ENCODE assay signal across 1 cellular context in the genomic region with DNA sequence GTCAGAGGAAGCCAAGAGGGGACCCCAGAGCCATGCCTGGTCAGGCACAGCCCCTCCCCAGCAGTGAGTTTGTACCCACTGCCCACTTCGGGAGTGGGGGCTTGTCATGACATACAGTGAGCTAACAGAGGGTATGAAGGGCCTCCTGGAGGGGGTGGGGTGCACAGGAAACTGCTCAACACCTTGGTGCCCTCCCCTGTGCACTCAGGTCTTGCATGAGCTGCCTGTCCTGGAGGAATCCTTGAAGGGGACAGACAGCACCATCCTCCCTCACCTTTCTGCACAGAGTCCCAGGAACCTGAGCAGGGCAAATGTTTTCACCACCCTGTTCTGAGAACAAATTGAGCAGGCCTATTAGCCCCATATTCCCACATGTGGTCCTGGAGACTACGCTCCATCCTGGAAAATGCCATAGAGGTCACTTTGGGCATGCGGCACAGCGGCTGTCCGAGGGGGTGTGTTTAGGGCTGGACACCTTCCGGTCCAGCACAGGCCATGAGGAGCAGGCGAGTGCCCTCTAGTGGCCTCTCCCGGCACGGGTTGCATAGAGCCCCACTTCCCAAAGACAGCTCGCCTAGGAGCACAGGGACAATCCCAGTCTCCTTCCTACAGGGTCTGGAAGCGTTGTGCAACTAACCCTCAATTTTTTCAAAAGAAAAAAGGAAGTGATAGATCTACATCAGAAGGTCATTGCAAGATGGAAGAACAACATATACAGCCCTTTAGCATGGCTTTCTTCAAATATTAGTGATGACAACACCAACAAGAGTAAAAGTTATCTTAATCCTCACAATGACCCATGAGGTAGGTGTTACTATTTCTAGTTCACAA.
A peak's percentile ranks its signal among the peaks of the same experiment; 100 is the strongest.
TF ChIP-seq lines count a peak whose summit lies in the region.

No MANE protein-coding gene starts in this region.

TF ChIP-seq in K562, 482 proteins besides CTCF, POLR2A, EP300 and RAD21 (continued from another document and continues in another):
- TF ChIP-seq, protein P1, sequence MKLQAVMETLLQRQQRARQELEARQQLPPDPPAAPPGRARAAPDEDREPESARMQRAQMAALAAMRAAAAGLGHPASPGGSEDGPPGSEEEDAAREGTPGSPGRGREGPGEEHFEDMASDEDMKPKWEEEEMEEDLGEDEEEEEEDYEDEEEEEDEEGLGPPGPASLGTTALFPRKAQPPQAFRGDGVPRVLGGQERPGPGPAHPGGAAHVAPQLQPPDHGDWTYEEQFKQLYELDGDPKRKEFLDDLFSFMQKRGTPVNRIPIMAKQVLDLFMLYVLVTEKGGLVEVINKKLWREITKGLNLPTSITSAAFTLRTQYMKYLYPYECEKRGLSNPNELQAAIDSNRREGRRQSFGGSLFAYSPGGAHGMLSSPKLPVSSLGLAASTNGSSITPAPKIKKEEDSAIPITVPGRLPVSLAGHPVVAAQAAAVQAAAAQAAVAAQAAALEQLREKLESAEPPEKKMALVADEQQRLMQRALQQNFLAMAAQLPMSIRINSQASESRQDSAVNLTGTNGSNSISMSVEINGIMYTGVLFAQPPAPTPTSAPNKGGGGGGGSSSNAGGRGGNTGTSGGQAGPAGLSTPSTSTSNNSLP (IDR thresholded peaks at IDR 0.05; ENCODE audit: borderline replicate concordance, low read depth, low read length) = no peak
- TF ChIP-seq FOSL1 (tag; conservative IDR thresholded peaks at IDR 0.05) (no peak), NONO (IDR thresholded peaks at IDR 0.05; ENCODE audit: low read depth in 2 of 2, low read length in 1 of 2) (no peak), MYC (IDR thresholded peaks at IDR 0.05; ENCODE audit: low read depth, low read length) (peak; percentile 93), MYC (CRISPR knock-in tag; IDR thresholded peaks at IDR 0.05; ENCODE audit: borderline replicate concordance, low read depth) (0 out of 2 replicates have a peak, but pooled peaks have one; percentile 29), DIDO1 (tag; IDR thresholded peaks at IDR 0.05; ENCODE audit: low read depth) (peak; percentile 90), ZNF431 (CRISPR knock-in tag; IDR thresholded peaks at IDR 0.05) (no peak), ZNF77 (CRISPR knock-in tag; IDR thresholded peaks at IDR 0.05) (no peak), GABPB2 (CRISPR knock-in tag; conservative IDR thresholded peaks at IDR 0.05) (no peak), ATF1 (CRISPR knock-in tag; IDR thresholded peaks at IDR 0.05) (no peak), ATF1 (tag; IDR thresholded peaks at IDR 0.05) (peak; percentile 44; the same call in 1 of the 2 replicates), RBM15 (IDR thresholded peaks at IDR 0.05; ENCODE audit: insufficient read depth, low read length) (no peak), ZNF239 (CRISPR knock-in tag; IDR thresholded peaks at IDR 0.05) (no peak), CHD4 (IDR thresholded peaks at IDR 0.05; ENCODE audit: insufficient read depth, insufficient replicate concordance, low read depth, low read length, poor library complexity, severe bottlenecking) (no peak), POLR2B (IDR thresholded peaks at IDR 0.05; ENCODE audit: low read depth, partially characterized antibody) (no peak), KHSRP (IDR thresholded peaks at IDR 0.05) (no peak), TAF9B (IDR thresholded peaks at IDR 0.05; ENCODE audit: partially characterized antibody) (peak; percentile 9), PPARD (CRISPR knock-in tag; IDR thresholded peaks at IDR 0.05) (no peak)
- TF ChIP-seq, protein P2, sequence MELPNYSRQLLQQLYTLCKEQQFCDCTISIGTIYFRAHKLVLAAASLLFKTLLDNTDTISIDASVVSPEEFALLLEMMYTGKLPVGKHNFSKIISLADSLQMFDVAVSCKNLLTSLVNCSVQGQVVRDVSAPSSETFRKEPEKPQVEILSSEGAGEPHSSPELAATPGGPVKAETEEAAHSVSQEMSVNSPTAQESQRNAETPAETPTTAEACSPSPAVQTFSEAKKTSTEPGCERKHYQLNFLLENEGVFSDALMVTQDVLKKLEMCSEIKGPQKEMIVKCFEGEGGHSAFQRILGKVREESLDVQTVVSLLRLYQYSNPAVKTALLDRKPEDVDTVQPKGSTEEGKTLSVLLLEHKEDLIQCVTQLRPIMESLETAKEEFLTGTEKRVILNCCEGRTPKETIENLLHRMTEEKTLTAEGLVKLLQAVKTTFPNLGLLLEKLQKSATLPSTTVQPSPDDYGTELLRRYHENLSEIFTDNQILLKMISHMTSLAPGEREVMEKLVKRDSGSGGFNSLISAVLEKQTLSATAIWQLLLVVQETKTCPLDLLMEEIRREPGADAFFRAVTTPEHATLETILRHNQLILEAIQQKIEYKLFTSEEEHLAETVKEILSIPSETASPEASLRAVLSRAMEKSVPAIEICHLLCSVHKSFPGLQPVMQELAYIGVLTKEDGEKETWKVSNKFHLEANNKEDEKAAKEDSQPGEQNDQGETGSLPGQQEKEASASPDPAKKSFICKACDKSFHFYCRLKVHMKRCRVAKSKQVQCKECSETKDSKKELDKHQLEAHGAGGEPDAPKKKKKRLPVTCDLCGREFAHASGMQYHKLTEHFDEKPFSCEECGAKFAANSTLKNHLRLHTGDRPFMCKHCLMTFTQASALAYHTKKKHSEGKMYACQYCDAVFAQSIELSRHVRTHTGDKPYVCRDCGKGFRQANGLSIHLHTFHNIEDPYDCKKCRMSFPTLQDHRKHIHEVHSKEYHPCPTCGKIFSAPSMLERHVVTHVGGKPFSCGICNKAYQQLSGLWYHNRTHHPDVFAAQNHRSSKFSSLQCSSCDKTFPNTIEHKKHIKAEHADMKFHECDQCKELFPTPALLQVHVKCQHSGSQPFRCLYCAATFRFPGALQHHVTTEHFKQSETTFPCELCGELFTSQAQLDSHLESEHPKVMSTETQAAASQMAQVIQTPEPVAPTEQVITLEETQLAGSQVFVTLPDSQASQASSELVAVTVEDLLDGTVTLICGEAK (IDR thresholded peaks at IDR 0.05) = peak; percentile 97
- TF ChIP-seq, protein P2 (CRISPR knock-in tag; IDR thresholded peaks at IDR 0.05) = no peak
- TF ChIP-seq, protein P3, sequence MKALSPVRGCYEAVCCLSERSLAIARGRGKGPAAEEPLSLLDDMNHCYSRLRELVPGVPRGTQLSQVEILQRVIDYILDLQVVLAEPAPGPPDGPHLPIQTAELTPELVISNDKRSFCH (CRISPR knock-in tag; IDR thresholded peaks at IDR 0.05) = no peak
- TF ChIP-seq, protein P3 (tag; IDR thresholded peaks at IDR 0.05) = peak; percentile 58; the same call in 1 of the 2 replicates
- TF ChIP-seq, protein P4, sequence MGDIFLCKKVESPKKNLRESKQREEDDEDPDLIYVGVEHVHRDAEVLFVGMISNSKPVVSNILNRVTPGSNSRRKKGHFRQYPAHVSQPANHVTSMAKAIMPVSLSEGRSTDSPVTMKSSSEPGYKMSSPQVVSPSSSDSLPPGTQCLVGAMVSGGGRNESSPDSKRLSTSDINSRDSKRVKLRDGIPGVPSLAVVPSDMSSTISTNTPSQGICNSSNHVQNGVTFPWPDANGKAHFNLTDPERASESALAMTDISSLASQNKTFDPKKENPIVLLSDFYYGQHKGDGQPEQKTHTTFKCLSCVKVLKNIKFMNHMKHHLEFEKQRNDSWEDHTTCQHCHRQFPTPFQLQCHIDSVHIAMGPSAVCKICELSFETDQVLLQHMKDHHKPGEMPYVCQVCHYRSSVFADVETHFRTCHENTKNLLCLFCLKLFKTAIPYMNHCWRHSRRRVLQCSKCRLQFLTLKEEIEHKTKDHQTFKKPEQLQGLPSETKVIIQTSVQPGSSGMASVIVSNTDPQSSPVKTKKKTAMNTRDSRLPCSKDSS (IDR thresholded peaks at IDR 0.05; ENCODE audit: low read depth, partially characterized antibody) = no peak
- TF ChIP-seq, protein P5, sequence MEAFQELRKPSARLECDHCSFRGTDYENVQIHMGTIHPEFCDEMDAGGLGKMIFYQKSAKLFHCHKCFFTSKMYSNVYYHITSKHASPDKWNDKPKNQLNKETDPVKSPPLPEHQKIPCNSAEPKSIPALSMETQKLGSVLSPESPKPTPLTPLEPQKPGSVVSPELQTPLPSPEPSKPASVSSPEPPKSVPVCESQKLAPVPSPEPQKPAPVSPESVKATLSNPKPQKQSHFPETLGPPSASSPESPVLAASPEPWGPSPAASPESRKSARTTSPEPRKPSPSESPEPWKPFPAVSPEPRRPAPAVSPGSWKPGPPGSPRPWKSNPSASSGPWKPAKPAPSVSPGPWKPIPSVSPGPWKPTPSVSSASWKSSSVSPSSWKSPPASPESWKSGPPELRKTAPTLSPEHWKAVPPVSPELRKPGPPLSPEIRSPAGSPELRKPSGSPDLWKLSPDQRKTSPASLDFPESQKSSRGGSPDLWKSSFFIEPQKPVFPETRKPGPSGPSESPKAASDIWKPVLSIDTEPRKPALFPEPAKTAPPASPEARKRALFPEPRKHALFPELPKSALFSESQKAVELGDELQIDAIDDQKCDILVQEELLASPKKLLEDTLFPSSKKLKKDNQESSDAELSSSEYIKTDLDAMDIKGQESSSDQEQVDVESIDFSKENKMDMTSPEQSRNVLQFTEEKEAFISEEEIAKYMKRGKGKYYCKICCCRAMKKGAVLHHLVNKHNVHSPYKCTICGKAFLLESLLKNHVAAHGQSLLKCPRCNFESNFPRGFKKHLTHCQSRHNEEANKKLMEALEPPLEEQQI (IDR thresholded peaks at IDR 0.05) = peak; percentile 91
- TF ChIP-seq, protein P6, sequence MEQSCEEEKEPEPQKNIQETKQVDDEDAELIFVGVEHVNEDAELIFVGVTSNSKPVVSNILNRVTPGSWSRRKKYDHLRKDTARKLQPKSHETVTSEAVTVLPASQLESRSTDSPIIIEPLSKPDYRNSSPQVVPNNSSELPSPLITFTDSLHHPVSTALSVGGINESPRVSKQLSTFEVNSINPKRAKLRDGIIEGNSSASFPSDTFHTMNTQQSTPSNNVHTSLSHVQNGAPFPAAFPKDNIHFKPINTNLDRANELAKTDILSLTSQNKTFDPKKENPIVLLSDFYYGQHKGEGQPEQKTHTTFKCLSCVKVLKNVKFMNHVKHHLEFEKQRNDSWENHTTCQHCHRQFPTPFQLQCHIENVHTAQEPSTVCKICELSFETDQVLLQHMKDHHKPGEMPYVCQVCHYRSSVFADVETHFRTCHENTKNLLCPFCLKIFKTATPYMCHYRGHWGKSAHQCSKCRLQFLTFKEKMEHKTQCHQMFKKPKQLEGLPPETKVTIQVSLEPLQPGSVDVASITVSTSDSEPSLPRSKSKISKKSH (CRISPR knock-in tag; IDR thresholded peaks at IDR 0.05) = no peak
- TF ChIP-seq, protein P7, sequence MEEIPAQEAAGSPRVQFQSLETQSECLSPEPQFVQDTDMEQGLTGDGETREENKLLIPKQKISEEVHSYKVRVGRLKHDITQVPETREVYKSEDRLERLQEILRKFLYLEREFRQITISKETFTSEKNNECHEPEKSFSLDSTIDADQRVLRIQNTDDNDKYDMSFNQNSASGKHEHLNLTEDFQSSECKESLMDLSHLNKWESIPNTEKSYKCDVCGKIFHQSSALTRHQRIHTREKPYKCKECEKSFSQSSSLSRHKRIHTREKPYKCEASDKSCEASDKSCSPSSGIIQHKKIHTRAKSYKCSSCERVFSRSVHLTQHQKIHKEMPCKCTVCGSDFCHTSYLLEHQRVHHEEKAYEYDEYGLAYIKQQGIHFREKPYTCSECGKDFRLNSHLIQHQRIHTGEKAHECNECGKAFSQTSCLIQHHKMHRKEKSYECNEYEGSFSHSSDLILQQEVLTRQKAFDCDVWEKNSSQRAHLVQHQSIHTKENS (CRISPR knock-in tag; IDR thresholded peaks at IDR 0.05) = no peak
- TF ChIP-seq, protein P8, sequence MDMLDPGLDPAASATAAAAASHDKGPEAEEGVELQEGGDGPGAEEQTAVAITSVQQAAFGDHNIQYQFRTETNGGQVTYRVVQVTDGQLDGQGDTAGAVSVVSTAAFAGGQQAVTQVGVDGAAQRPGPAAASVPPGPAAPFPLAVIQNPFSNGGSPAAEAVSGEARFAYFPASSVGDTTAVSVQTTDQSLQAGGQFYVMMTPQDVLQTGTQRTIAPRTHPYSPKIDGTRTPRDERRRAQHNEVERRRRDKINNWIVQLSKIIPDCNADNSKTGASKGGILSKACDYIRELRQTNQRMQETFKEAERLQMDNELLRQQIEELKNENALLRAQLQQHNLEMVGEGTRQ (CRISPR knock-in tag; IDR thresholded peaks at IDR 0.05) = no peak
- TF ChIP-seq, protein P9, sequence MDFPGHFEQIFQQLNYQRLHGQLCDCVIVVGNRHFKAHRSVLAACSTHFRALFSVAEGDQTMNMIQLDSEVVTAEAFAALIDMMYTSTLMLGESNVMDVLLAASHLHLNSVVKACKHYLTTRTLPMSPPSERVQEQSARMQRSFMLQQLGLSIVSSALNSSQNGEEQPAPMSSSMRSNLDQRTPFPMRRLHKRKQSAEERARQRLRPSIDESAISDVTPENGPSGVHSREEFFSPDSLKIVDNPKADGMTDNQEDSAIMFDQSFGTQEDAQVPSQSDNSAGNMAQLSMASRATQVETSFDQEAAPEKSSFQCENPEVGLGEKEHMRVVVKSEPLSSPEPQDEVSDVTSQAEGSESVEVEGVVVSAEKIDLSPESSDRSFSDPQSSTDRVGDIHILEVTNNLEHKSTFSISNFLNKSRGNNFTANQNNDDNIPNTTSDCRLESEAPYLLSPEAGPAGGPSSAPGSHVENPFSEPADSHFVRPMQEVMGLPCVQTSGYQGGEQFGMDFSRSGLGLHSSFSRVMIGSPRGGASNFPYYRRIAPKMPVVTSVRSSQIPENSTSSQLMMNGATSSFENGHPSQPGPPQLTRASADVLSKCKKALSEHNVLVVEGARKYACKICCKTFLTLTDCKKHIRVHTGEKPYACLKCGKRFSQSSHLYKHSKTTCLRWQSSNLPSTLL (IDR thresholded peaks at IDR 0.05) = no peak
